In genomic region chr19:57615346-57615745, GRCh38 we compare ENCODE assay signal across 8 cellular contexts. TPM values are rescaled to one million over a fixed set of nuclear protein-coding genes. Genes with fewer than 3 reads are reported as not detected.
DNase-seq lines count a peak whose midpoint lies in the region; ATAC-seq and TF ChIP-seq lines count a peak whose summit lies in the region.
"Had no signal": no experiment of that assay in that cellular context is flagged by ENCODE, and none has a peak within 500 bp of the region (broad histone marks: within the 10 kb centered on the region; RNA-seq: fewer than 3 reads in every experiment).

No MANE protein-coding gene starts in this region.

- 77% methylated on average over 3 of the region's 3 CpGs for WGBS in esophagus muscularis mucosa

- DNase-seq in SJSA1 (ENCODE audit: low read depth in 1 of 2, low spot score in 2 of 2) = no peak
- no peak for DNase-seq in esophagus muscularis mucosa (ENCODE audit: extremely low spot score)
- DNase-seq in gastrocnemius medialis = no peak
- DNase-seq in Kasumi-1 (lab: John Stamatoyannopoulos, UW) = no peak
- no peak for DNase-seq in stimulated activated CD4-positive, alpha-beta T cell treated with anti-CD3 and anti-CD28 coated beads, Interleukin-1b, Interleukin-23, amount 100 ng/mL, for 48 hours

- H3K27ac ChIP-seq in SJSA1 (no peak overlapping the region), esophagus muscularis mucosa (replicated peaks in 1 of 4) (no peak overlapping the region), gastrocnemius medialis (no peak overlapping the region)

- H3K9me3 ChIP-seq in SJSA1 (replicated peaks) (peaks cover 50% of the 10 kb centered on the region), esophagus muscularis mucosa (peaks cover 25 to 65% (median 57%) of the 10 kb centered on the region in 4 donors), gastrocnemius medialis (peaks cover 5 to 54% (median 29%) of the 10 kb centered on the region in 3 donors)

- in situ Hi-C loops in gastrocnemius medialis (cut with MboI; ENCODE audit: low sequenced_read_pairs in 4 of 4) = no loop called here

- intact Hi-C loops in esophagus muscularis mucosa (cut with DNase I) = no loop called here
- intact Hi-C loops in gastrocnemius medialis (cut with DNase I; ENCODE audit: low total_unique reads) = loop anchor here (2.0 kb wide), 1 partner anchor 17 kb away; the partner anchor contains the start of gene ZNF530

- H3K4me1 ChIP-seq in SJSA1 (replicated peaks) (peaks cover 7% of the 10 kb centered on the region), esophagus muscularis mucosa (peaks cover 4 to 23% (median 14%) of the 10 kb centered on the region in 4 donors), gastrocnemius medialis (peaks cover 14 to 16% of the 10 kb centered on the region in 2 donors)

- H3K36me3 ChIP-seq in SJSA1 (peaks cover 61% of the 10 kb centered on the region), esophagus muscularis mucosa (peaks cover 45 to 51% (median 51%) of the 10 kb centered on the region in 4 donors), gastrocnemius medialis (peaks cover 11 to 52% of the 10 kb centered on the region in 2 donors)

- H3K4me3 ChIP-seq in GM08714 (ENCODE audit: low read length) (peak overlapping the region; percentile 94; the same call in 1 of the 2 replicates), SJSA1 (peak overlapping the region; percentile 94), esophagus muscularis mucosa (peak overlapping the region in 3 of 4 donors; percentile 91 to 99 (median 92)), gastrocnemius medialis (peak overlapping the region; percentile 79 to 98 (median 90))

- TF ChIP-seq POLR2A in esophagus muscularis mucosa (IDR thresholded peaks at IDR 0.05; ENCODE audit: low read depth) (no peak), gastrocnemius medialis (IDR thresholded peaks at IDR 0.05) (no peak)

- no peak for TF ChIP-seq EP300 in esophagus muscularis mucosa (IDR thresholded peaks at IDR 0.05)

- ATAC-seq in gastrocnemius medialis (no peak), GM18861 (IDR thresholded peaks at IDR 0.05; ENCODE audit: unreplicated experiment) (no peak)
- ATAC-seq: left lobe of liver had no signal

- no peaks in the 10 kb centered on the region for H3K27me3 ChIP-seq in SJSA1 (replicated peaks)
- no peaks in the 10 kb centered on the region for H3K27me3 ChIP-seq in esophagus muscularis mucosa
- H3K27me3 ChIP-seq in gastrocnemius medialis = peaks cover 0 to 3% (median 0%) of the 10 kb centered on the region in 3 donors

- TF ChIP-seq CTCF in esophagus muscularis mucosa (IDR thresholded peaks at IDR 0.05) (no peak), gastrocnemius medialis (IDR thresholded peaks at IDR 0.05 in 4 of 5, conservative IDR thresholded peaks at IDR 0.05 in 1 of 5) (no peak)

RNA-seq across cellular contexts. Expression of gene ZNF134, which starts 1.3 kb away (rescaled TPM):
- 25.0 and 26.3 TPM in 2 replicates for total RNA-seq in SJSA1 (2014; rRNA removed; shearing (Covaris generic))
- 10 to 100 TPM; 14.5 to 31.3 (median 22.1) TPM for total RNA-seq in esophagus muscularis mucosa
- 10 to 100 TPM in 1 of 4 donors, 1 to 10 TPM in 3; 4.2 to 13.1 (median 8.0) TPM for total RNA-seq in gastrocnemius medialis

RNA-seq across cellular contexts. Expression of gene ZNF530, which starts 15.7 kb away (rescaled TPM):
- total RNA-seq in SJSA1 (2014; rRNA removed; shearing (Covaris generic)) = 12.6 and 21.4 TPM in 2 replicates
- total RNA-seq in esophagus muscularis mucosa (1 to 10 TPM; 1.2 to 6.9 (median 2.8) TPM), gastrocnemius medialis (1 to 10 TPM in 3 of 4 donors, under 1 TPM in 1; 0.86 to 4.2 (median 3.4) TPM)

RNA-seq across cellular contexts. Expression of gene ZNF211, which starts 17.6 kb away (rescaled TPM):
- 9.7 and 18.5 TPM in 2 replicates for total RNA-seq in SJSA1 (2014; rRNA removed; shearing (Covaris generic))
- 10 to 100 TPM in 2 of 4 donors, 1 to 10 TPM in 2; 9.4 to 14.8 (median 11.0) TPM for total RNA-seq in esophagus muscularis mucosa
- 1 to 10 TPM; 2.9 to 5.5 (median 4.3) TPM for total RNA-seq in gastrocnemius medialis

RNA-seq across cellular contexts. Expression of gene ZIK1, which starts 31.4 kb away (rescaled TPM):
- total RNA-seq in SJSA1 (2014; rRNA removed; shearing (Covaris generic)) = 6.1 and 18.0 TPM in 2 replicates
- 1 to 10 TPM; 3.7 to 9.8 (median 6.4) TPM for total RNA-seq in esophagus muscularis mucosa
- 1 to 10 TPM in 2 of 4 donors, under 1 TPM in 2; 0.71 to 2.0 (median 1.1) TPM for total RNA-seq in gastrocnemius medialis

RNA-seq across cellular contexts. Expression of gene ZNF416, which starts 36.6 kb away (rescaled TPM):
- 3.6 and 6.1 TPM in 2 replicates for total RNA-seq in SJSA1 (2014; rRNA removed; shearing (Covaris generic))
- total RNA-seq in esophagus muscularis mucosa (1 to 10 TPM; 3.3 to 6.0 (median 4.9) TPM), gastrocnemius medialis (1 to 10 TPM in 2 of 4 donors, under 1 TPM in 2; 0.87 to 2.0 (median 1.4) TPM)
